In the genomic region with DNA sequence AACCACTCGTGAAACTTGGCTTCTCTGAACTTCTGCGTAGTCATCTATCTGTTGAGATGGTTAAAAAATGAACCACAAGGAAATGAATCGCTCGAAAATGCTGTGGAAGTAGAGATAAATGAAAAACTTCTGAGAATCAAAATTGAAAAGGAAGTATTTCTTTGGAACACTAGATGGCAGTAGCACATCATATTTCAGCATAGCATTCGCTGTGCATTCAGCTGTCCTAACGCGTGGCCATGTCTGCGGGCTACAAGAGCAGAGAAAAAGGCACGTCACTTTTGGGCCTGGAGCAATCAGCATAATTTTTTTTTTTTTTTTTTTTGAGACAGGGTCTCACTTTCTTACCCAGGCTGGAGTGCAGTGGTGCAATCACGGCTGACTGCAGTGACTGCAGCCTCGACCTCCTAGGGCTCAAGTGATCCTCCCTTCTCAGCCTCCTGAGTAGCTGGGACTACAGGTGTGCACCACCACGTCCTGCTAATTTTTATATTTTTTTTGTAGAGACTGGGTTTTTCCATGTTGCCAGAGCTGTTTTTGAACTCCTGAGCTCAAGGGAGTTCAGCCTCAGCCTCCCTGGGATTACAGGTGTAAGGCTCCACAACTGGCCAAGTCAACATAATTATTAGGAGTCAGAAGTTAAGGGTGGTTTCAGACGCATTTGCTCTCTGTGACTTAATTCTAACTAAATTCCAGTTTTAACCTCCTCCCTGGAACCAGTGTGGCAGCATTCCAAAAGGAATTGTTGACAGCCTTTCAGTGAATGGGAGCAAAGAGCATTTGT, we compare ENCODE assay signal across 1 cellular context.
TF ChIP-seq lines count a peak whose summit lies in the region.

No MANE protein-coding gene starts in this region.

TF ChIP-seq in K562, 482 proteins besides CTCF, POLR2A, EP300 and RAD21 (continued from another document):
- TF ChIP-seq YY1 (IDR thresholded peaks at IDR 0.05; ENCODE audit: borderline replicate concordance in 1 of 3, control insufficient read depth in 1 of 3, extremely low read depth in 1 of 3, insufficient read depth in 3 of 3, insufficient read length in 1 of 3, insufficient replicate concordance in 2 of 3, low read depth in 1 of 3, low read length in 2 of 3) (peak in 1 of 3 experiments; percentile 42), BHLHE40 (IDR thresholded peaks at IDR 0.05; ENCODE audit: low read length) (peak; percentile 14; the same call in 1 of the 2 replicates), ZEB2 (IDR thresholded peaks at IDR 0.05) (no peak), CTBP1 (IDR thresholded peaks at IDR 0.05; ENCODE audit: borderline replicate concordance) (no peak), PRMT5 (CRISPR knock-in tag; IDR thresholded peaks at IDR 0.05) (no peak), XRCC3 (IDR thresholded peaks at IDR 0.05) (no peak), LEF1 (IDR thresholded peaks at IDR 0.05) (no peak), ZNF57 (CRISPR knock-in tag; IDR thresholded peaks at IDR 0.05) (no peak), ZBTB17 (CRISPR knock-in tag; IDR thresholded peaks at IDR 0.05) (no peak), CREM (IDR thresholded peaks at IDR 0.05; ENCODE audit: low read depth) (peak; percentile 43; the same call in 1 of the 2 replicates), ZNF436 (CRISPR knock-in tag; IDR thresholded peaks at IDR 0.05) (no peak), RBFOX2 (IDR thresholded peaks at IDR 0.05; ENCODE audit: low read depth, low read length) (no peak), CREB1 (IDR thresholded peaks at IDR 0.05) (no peak), CREB1 (CRISPR knock-in tag; IDR thresholded peaks at IDR 0.05) (no peak; the same call in 1 of the 2 replicates), NFRKB (IDR thresholded peaks at IDR 0.05; ENCODE audit: low read depth) (no peak), MYC (IDR thresholded peaks at IDR 0.05; ENCODE audit: low read depth, low read length) (peak; percentile 66), MYC (CRISPR knock-in tag; IDR thresholded peaks at IDR 0.05; ENCODE audit: borderline replicate concordance, low read depth) (no peak), KDM4B (IDR thresholded peaks at IDR 0.05; ENCODE audit: borderline replicate concordance in 2 of 2, low read depth in 1 of 2) (no peak), ZNF316 (IDR thresholded peaks at IDR 0.05) (peak; percentile 5; the same call in 1 of the 2 replicates), BRF1 (IDR thresholded peaks at IDR 0.05; ENCODE audit: borderline replicate concordance, extremely low read depth, insufficient read length) (no peak), ZNF830 (CRISPR knock-in tag; IDR thresholded peaks at IDR 0.05) (no peak)
- TF ChIP-seq, protein P1, sequence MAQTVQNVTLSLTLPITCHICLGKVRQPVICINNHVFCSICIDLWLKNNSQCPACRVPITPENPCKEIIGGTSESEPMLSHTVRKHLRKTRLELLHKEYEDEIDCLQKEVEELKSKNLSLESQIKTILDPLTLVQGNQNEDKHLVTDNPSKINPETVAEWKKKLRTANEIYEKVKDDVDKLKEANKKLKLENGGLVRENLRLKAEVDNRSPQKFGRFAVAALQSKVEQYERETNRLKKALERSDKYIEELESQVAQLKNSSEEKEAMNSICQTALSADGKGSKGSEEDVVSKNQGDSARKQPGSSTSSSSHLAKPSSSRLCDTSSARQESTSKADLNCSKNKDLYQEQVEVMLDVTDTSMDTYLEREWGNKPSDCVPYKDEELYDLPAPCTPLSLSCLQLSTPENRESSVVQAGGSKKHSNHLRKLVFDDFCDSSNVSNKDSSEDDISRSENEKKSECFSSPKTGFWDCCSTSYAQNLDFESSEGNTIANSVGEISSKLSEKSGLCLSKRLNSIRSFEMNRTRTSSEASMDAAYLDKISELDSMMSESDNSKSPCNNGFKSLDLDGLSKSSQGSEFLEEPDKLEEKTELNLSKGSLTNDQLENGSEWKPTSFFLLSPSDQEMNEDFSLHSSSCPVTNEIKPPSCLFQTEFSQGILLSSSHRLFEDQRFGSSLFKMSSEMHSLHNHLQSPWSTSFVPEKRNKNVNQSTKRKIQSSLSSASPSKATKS (CRISPR knock-in tag; IDR thresholded peaks at IDR 0.05), result no peak
- TF ChIP-seq, protein P2, sequence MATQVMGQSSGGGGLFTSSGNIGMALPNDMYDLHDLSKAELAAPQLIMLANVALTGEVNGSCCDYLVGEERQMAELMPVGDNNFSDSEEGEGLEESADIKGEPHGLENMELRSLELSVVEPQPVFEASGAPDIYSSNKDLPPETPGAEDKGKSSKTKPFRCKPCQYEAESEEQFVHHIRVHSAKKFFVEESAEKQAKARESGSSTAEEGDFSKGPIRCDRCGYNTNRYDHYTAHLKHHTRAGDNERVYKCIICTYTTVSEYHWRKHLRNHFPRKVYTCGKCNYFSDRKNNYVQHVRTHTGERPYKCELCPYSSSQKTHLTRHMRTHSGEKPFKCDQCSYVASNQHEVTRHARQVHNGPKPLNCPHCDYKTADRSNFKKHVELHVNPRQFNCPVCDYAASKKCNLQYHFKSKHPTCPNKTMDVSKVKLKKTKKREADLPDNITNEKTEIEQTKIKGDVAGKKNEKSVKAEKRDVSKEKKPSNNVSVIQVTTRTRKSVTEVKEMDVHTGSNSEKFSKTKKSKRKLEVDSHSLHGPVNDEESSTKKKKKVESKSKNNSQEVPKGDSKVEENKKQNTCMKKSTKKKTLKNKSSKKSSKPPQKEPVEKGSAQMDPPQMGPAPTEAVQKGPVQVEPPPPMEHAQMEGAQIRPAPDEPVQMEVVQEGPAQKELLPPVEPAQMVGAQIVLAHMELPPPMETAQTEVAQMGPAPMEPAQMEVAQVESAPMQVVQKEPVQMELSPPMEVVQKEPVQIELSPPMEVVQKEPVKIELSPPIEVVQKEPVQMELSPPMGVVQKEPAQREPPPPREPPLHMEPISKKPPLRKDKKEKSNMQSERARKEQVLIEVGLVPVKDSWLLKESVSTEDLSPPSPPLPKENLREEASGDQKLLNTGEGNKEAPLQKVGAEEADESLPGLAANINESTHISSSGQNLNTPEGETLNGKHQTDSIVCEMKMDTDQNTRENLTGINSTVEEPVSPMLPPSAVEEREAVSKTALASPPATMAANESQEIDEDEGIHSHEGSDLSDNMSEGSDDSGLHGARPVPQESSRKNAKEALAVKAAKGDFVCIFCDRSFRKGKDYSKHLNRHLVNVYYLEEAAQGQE (CRISPR knock-in tag; IDR thresholded peaks at IDR 0.05; ENCODE audit: low read depth), result no peak
- TF ChIP-seq, protein P3, sequence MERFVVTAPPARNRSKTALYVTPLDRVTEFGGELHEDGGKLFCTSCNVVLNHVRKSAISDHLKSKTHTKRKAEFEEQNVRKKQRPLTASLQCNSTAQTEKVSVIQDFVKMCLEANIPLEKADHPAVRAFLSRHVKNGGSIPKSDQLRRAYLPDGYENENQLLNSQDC (CRISPR knock-in tag; IDR thresholded peaks at IDR 0.05), result no peak
- TF ChIP-seq, protein P4, sequence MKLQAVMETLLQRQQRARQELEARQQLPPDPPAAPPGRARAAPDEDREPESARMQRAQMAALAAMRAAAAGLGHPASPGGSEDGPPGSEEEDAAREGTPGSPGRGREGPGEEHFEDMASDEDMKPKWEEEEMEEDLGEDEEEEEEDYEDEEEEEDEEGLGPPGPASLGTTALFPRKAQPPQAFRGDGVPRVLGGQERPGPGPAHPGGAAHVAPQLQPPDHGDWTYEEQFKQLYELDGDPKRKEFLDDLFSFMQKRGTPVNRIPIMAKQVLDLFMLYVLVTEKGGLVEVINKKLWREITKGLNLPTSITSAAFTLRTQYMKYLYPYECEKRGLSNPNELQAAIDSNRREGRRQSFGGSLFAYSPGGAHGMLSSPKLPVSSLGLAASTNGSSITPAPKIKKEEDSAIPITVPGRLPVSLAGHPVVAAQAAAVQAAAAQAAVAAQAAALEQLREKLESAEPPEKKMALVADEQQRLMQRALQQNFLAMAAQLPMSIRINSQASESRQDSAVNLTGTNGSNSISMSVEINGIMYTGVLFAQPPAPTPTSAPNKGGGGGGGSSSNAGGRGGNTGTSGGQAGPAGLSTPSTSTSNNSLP (IDR thresholded peaks at IDR 0.05; ENCODE audit: borderline replicate concordance, low read depth, low read length), result peak; percentile 8; the same call in 1 of the 2 replicates
- TF ChIP-seq, protein P5, sequence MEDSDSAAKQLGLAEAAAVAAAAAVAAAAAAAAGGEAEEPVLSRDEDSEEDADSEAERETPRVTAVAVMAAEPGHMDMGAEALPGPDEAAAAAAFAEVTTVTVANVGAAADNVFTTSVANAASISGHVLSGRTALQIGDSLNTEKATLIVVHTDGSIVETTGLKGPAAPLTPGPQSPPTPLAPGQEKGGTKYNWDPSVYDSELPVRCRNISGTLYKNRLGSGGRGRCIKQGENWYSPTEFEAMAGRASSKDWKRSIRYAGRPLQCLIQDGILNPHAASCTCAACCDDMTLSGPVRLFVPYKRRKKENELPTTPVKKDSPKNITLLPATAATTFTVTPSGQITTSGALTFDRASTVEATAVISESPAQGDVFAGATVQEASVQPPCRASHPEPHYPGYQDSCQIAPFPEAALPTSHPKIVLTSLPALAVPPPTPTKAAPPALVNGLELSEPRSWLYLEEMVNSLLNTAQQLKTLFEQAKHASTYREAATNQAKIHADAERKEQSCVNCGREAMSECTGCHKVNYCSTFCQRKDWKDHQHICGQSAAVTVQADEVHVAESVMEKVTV (CRISPR knock-in tag; IDR thresholded peaks at IDR 0.05), result peak; percentile 87
- TF ChIP-seq, protein P6, sequence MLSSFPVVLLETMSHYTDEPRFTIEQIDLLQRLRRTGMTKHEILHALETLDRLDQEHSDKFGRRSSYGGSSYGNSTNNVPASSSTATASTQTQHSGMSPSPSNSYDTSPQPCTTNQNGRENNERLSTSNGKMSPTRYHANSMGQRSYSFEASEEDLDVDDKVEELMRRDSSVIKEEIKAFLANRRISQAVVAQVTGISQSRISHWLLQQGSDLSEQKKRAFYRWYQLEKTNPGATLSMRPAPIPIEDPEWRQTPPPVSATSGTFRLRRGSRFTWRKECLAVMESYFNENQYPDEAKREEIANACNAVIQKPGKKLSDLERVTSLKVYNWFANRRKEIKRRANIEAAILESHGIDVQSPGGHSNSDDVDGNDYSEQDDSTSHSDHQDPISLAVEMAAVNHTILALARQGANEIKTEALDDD (IDR thresholded peaks at IDR 0.05), result no peak
